In the genomic region with DNA sequence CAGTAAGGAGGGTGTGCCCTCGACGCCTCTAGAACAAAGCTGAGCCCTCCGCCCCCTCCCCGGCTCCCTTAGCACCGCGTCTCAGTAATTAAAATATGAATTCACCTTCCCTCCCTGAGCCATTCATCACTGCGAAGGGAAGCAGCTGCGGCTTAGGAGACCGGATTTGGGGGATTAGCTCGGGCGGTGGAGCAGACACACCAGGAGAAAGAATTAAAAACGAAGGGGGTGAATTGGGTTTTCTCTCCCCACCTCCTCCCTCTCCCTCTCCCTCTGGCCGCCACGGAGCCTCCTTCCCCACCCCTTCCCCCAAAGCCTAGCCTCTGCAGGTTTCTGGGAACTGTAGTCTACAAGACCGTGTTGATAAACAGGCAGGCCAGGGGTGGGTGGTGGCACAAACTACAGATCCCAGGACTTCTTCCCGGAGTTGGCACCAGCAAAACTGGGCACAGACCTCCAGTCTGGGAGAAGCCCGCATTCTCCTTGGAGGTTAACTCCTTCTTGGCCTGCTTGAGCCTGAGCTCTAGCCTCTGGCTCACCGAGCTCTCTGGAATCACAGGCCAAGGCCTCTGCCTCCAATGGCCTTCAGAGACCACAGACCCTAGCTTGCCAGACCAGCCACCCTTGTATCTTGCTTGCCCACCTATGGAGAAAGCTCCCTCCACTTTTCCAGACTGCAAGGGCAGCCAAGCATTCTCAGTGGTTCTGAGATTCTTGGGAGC, we compare ENCODE assay signal across 9 cellular contexts. TPM values are rescaled to one million over a fixed set of nuclear protein-coding genes. Genes with fewer than 3 reads are reported as not detected.
DNase-seq lines count a peak whose midpoint lies in the region; ATAC-seq and TF ChIP-seq lines count a peak whose summit lies in the region.
"Had no signal": no experiment of that assay in that cellular context is flagged by ENCODE, and none has a peak within 500 bp of the region (broad histone marks: within the 10 kb centered on the region; RNA-seq: fewer than 3 reads in every experiment).

No MANE protein-coding gene starts in this region.

- H3K4me3 ChIP-seq in iPS-18a (ENCODE audit: low read length), result peak overlapping the region; percentile 41
- H3K4me3 ChIP-seq in stomach, result peak overlapping the region in 3 of 4 donors; percentile 32 to 42 (median 35)

- H3K27ac ChIP-seq in iPS-18a (ENCODE audit: low read length) (peak overlapping the region; percentile 82), stomach (peak overlapping the region in 2 of 5 donors; percentile 15 to 58)

- H3K9me3 ChIP-seq in iPS-18a (ENCODE audit: control insufficient read depth, low read depth, low read length) (no peaks in the 10 kb centered on the region), stomach (no peaks in the 10 kb centered on the region)

- ATAC-seq in GM19023 (IDR thresholded peaks at IDR 0.05; ENCODE audit: unreplicated experiment), result no peak
- ATAC-seq in GM21447 (IDR thresholded peaks at IDR 0.05; ENCODE audit: unreplicated experiment), result no peak
- no peak for ATAC-seq in GM19467 (IDR thresholded peaks at IDR 0.05; ENCODE audit: unreplicated experiment)

- H3K36me3 ChIP-seq in iPS-18a (ENCODE audit: control insufficient read depth, low read depth, low read length) (no peaks in the 10 kb centered on the region), stomach (no peaks in the 10 kb centered on the region)

- TF ChIP-seq EP300 in Ishikawa (IDR thresholded peaks at IDR 0.05; ENCODE audit: borderline replicate concordance), result peak; percentile 93
- no peak for TF ChIP-seq EP300 in stomach (IDR thresholded peaks at IDR 0.05)

- WGBS in stomach, 5 donors, result 18 to 27% (median 19%) methylated on average over 16 to 18 of the region's 18 CpGs

- H3K4me1 ChIP-seq in iPS-18a (ENCODE audit: control insufficient read depth, low read depth, low read length), result peaks cover 91% of the 10 kb centered on the region
- peaks cover 26 to 70% (median 44%) of the 10 kb centered on the region in 4 donors for H3K4me1 ChIP-seq in stomach

- peak overlapping the region; percentile 55 for H3K9ac ChIP-seq in iPS-18a (ENCODE audit: low read length)

- peak; percentile 51 for DNase-seq in amniotic epithelial cell (ENCODE audit: low read depth)
- DNase-seq in stomach, result peak; percentile 34
- DNase-seq in activated CD8-positive, alpha-beta memory T cell treated with anti-CD3 and anti-CD28 coated beads, Interleukin-2, amount 50 U/mL, for 48 hours, result no peak
- DNase-seq: T1000 had no signal

- intact Hi-C loops in stomach (cut with DNase I; ENCODE audit: low total_unique reads), result no loop called here

- no peak; the same call in 1 of the 2 replicates for TF ChIP-seq RAD21 in Ishikawa (IDR thresholded peaks at IDR 0.05; ENCODE audit: low read depth)

- no peak for TF ChIP-seq POLR2A in stomach (IDR thresholded peaks at IDR 0.05)

- H3K27me3 ChIP-seq in iPS-18a (ENCODE audit: control insufficient read depth, insufficient read depth, low read length) (no peaks in the 10 kb centered on the region), stomach (peaks cover 0 to 28% (median 5%) of the 10 kb centered on the region in 3 donors)

- no peak for TF ChIP-seq CTCF in stomach (IDR thresholded peaks at IDR 0.05)

TF ChIP-seq in Ishikawa, 13 proteins besides CTCF, POLR2A, EP300 and RAD21:
- peak; percentile 28; the same call in 1 of the 2 replicates for TF ChIP-seq TEAD4 (IDR thresholded peaks at IDR 0.05)
- TF ChIP-seq CEBPB (IDR thresholded peaks at IDR 0.05), result no peak
- TF ChIP-seq FOXM1 (IDR thresholded peaks at IDR 0.05; ENCODE audit: borderline replicate concordance, low read depth), result 0 out of 2 replicates have a peak, but pooled peaks have one; percentile 79
- 0 out of 2 replicates have a peak, but pooled peaks have one; percentile 10 for TF ChIP-seq YY1 (IDR thresholded peaks at IDR 0.05; ENCODE audit: low read depth)
- TF ChIP-seq TCF12 (IDR thresholded peaks at IDR 0.05; ENCODE audit: low read depth), result peak; percentile 95
- TF ChIP-seq CREB1 (IDR thresholded peaks at IDR 0.05; ENCODE audit: low read depth), result no peak
- 0 out of 2 replicates have a peak, but pooled peaks have one; percentile 22 for TF ChIP-seq TAF1 (IDR thresholded peaks at IDR 0.05; ENCODE audit: low read depth)
- peak; percentile 63 for TF ChIP-seq NFIC (IDR thresholded peaks at IDR 0.05)
- peak; percentile 75 for TF ChIP-seq ZBTB7A (IDR thresholded peaks at IDR 0.05; ENCODE audit: low read depth)

RNA-seq across cellular contexts. Expression of gene BLACAT1, which starts 10.8 kb away (rescaled TPM):
- total RNA-seq in stomach, result under 1 TPM in 1 of 5 donors, not detected in 4; 0.37 TPM
- polyA plus RNA-seq in stomach, result under 1 TPM in 1 of 3 donors, not detected in 2; 0.43 TPM

RNA-seq across cellular contexts. Expression of gene LEMD1, which starts 23.2 kb away (rescaled TPM):
- total RNA-seq in stomach, result not detected
- polyA plus RNA-seq in stomach, result 1 to 10 TPM in 2 of 3 donors, under 1 TPM in 1; 0.95 to 3.7 (median 1.7) TPM

RNA-seq across cellular contexts. Expression of gene CDK18, which starts 59.4 kb away (rescaled TPM):
- total RNA-seq in stomach, result 100 to 1,000 TPM in 1 of 5 donors, 10 to 100 TPM in 3, 1 to 10 TPM in 1; 3.7 to 174 (median 57.2) TPM
- polyA plus RNA-seq in stomach, result 10 to 100 TPM; 17.2 to 34.8 (median 22.0) TPM
